ENCODE assay signal across 1 cellular context in the genomic region with DNA sequence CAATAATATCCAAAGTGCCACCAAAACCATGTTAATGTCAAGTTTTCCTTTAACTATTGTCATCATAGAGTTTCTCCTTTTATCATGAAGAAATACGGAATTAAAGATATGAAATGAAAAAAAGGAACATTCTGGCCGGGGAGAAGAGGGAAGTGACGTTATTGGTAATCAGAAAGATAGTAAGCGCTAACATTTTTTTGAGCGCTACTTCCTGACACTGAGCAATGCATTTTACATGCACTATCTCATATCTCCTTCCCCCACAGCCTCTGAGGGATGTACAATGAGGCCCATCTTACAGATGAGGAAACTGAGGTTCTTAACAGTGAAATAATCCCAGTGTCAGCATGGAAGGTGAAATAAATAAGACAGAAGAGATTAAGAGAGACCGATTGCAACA.
A peak's percentile ranks its signal among the peaks of the same experiment; 100 is the strongest.
TF ChIP-seq lines count a peak whose summit lies in the region.

No MANE protein-coding gene starts in this region.

TF ChIP-seq in GM12878, 131 proteins besides CTCF, POLR2A, EP300 and RAD21 (continued from another document):
- TF ChIP-seq, protein P1, sequence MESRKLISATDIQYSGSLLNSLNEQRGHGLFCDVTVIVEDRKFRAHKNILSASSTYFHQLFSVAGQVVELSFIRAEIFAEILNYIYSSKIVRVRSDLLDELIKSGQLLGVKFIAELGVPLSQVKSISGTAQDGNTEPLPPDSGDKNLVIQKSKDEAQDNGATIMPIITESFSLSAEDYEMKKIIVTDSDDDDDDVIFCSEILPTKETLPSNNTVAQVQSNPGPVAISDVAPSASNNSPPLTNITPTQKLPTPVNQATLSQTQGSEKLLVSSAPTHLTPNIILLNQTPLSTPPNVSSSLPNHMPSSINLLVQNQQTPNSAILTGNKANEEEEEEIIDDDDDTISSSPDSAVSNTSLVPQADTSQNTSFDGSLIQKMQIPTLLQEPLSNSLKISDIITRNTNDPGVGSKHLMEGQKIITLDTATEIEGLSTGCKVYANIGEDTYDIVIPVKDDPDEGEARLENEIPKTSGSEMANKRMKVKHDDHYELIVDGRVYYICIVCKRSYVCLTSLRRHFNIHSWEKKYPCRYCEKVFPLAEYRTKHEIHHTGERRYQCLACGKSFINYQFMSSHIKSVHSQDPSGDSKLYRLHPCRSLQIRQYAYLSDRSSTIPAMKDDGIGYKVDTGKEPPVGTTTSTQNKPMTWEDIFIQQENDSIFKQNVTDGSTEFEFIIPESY (IDR thresholded peaks at IDR 0.05): peak; percentile 11; the same call in 1 of the 2 replicates
- TF ChIP-seq NR2C2 (IDR thresholded peaks at IDR 0.05; ENCODE audit: borderline replicate concordance, control insufficient read depth, insufficient read length, low read depth): no peak
